Comparison of ENCODE assay signal across 8 cellular contexts in genomic region chr9:97468658-97469448, GRCh38. TPM values are rescaled to one million over a fixed set of nuclear protein-coding genes. Genes with fewer than 3 reads are reported as not detected.
DNase-seq lines count a peak whose midpoint lies in the region; ATAC-seq and TF ChIP-seq lines count a peak whose summit lies in the region.

No MANE protein-coding gene starts in this region.

- no peaks in the 10 kb centered on the region for H4K20me1 ChIP-seq in neural cell (ENCODE audit: insufficient read depth)

- no peaks in the 10 kb centered on the region for H3K27me3 ChIP-seq in neural cell (ENCODE audit: insufficient read depth, low read depth, low read length)
- H3K27me3 ChIP-seq in uterus, result no peaks in the 10 kb centered on the region

- H3K9me3 ChIP-seq in neural cell (ENCODE audit: low read length) (no peaks in the 10 kb centered on the region), uterus (no peaks in the 10 kb centered on the region)

- peak; percentile 86 for ATAC-seq in GM19438 (IDR thresholded peaks at IDR 0.05; ENCODE audit: low read depth, unreplicated experiment)
- peak; percentile 72 for ATAC-seq in HG03439 (IDR thresholded peaks at IDR 0.05; ENCODE audit: unreplicated experiment)

- no peaks in the 10 kb centered on the region for H3K79me2 ChIP-seq in neural cell (replicated peaks; ENCODE audit: insufficient read depth, low read length)

- no peaks in the 10 kb centered on the region for H3K9me2 ChIP-seq in neural cell (ENCODE audit: insufficient read depth, low read length)

- H2AFZ ChIP-seq in neural cell (ENCODE audit: low read depth, low read length), result no peak overlapping the region

- no peaks in the 10 kb centered on the region for H3K4me1 ChIP-seq in uterus

- intact Hi-C loops in uterus (cut with DNase I; ENCODE audit: low total_unique reads), result loop anchor here (5.0 kb wide), 1 partner anchor 148 kb away; no protein-coding TSS in a partner anchor

- H3K27ac ChIP-seq in neural cell (ENCODE audit: low read length) (no peak overlapping the region), uterus (peak overlapping the region; percentile 45 to 71)

- no peak for TF ChIP-seq POLR2A in uterus (IDR thresholded peaks at IDR 0.05)

- no peak overlapping the region for H3K4me2 ChIP-seq in neural cell (ENCODE audit: low read length)

- H3K4me3 ChIP-seq in fibroblast of villous mesenchyme (ENCODE audit: low read depth, low read length), result no peak overlapping the region
- H3K4me3 ChIP-seq in neural cell (ENCODE audit: low read length), result no peak overlapping the region
- no peak overlapping the region for H3K4me3 ChIP-seq in uterus

- no peaks in the 10 kb centered on the region for H3F3A ChIP-seq in neural cell (ENCODE audit: insufficient read depth, low read length, poor library complexity, severe bottlenecking)

- no peak for TF ChIP-seq EP300 in neural cell (conservative IDR thresholded peaks at IDR 0.05; ENCODE audit: poor library complexity, severe bottlenecking)

- H3K9ac ChIP-seq in neural cell (ENCODE audit: low read length), result no peak overlapping the region

- DNase-seq in DMS 273 treated with DMSO at 0.1 percent for 48 hours (lab: John Stamatoyannopoulos, UW) (peak; percentile 20), NCI-H748 (lab: John Stamatoyannopoulos, UW; ENCODE audit: unreplicated experiment) (peak; percentile 49), fibroblast of villous mesenchyme (ENCODE audit: low read depth) (peak; percentile 70), uterus (peak; percentile 80 to 85)
- peak; percentile 38 for DNase-seq in activated T-cell treated with anti-CD3 and anti-CD28 coated beads, Interleukin-2, amount 50 U/mL, for 1 hour

- peak; percentile 86 for TF ChIP-seq CTCF in fibroblast of villous mesenchyme (IDR thresholded peaks at IDR 0.05; ENCODE audit: insufficient read depth, low read depth, low read length)
- TF ChIP-seq CTCF in neural cell (IDR thresholded peaks at IDR 0.05; ENCODE audit: poor library complexity, severe bottlenecking), result peak; percentile 68
- peak; percentile 84 to 95 (median 90) for TF ChIP-seq CTCF in uterus (IDR thresholded peaks at IDR 0.05)

- H3K36me3 ChIP-seq in neural cell (ENCODE audit: insufficient read depth, low read length), result no peaks in the 10 kb centered on the region
- H3K36me3 ChIP-seq in uterus, result no peaks in the 10 kb centered on the region

- TF ChIP-seq RAD21 in neural cell (conservative IDR thresholded peaks at IDR 0.05), result peak; percentile 76

TF ChIP-seq in neural cell, 6 proteins besides CTCF, POLR2A, EP300 and RAD21:
- TF ChIP-seq SMC3 (conservative IDR thresholded peaks at IDR 0.05; ENCODE audit: poor library complexity) (peak; percentile 70), POLR2AphosphoS5 (IDR thresholded peaks at IDR 0.05) (no peak), EZH2 (IDR thresholded peaks at IDR 0.05; ENCODE audit: borderline replicate concordance, insufficient read depth, low read length, poor library complexity, severe bottlenecking) (no peak), MXI1 (conservative IDR thresholded peaks at IDR 0.05; ENCODE audit: poor library complexity, severe bottlenecking) (no peak), TAF1 (IDR thresholded peaks at IDR 0.05; ENCODE audit: low read depth) (no peak)

RNA-seq across cellular contexts. Expression of gene TMOD1, which starts 32.6 kb away (rescaled TPM):
- total RNA-seq in fibroblast of villous mesenchyme, result 0.43 and 0.97 TPM in 2 replicates
- 0.17 and 0.22 TPM in 2 replicates for polyA plus RNA-seq in neural cell
- polyA minus RNA-seq in neural cell, result 0.24 TPM in 1 of 2 replicates, not detected in the other
- total RNA-seq in uterus, result 10 to 100 TPM in 3 of 4 donors, 1 to 10 TPM in 1; 5.9 to 93.7 (median 22.2) TPM

RNA-seq across cellular contexts. Expression of gene TDRD7, which starts 57.0 kb away (rescaled TPM):
- total RNA-seq in fibroblast of villous mesenchyme, result 9.0 and 11.7 TPM in 2 replicates
- 5.7 and 9.7 TPM in 2 replicates for polyA plus RNA-seq in neural cell
- polyA minus RNA-seq in neural cell, result 6.3 and 7.1 TPM in 2 replicates
- total RNA-seq in uterus, result 10 to 100 TPM in 3 of 4 donors, 1 to 10 TPM in 1; 3.6 to 19.4 (median 14.8) TPM

Comparison
In these comparisons a context has a peak if more than half of its experiments do, and no peak if none do; other contexts are left out.
1. DNase-seq: peak in every context shown above with its lines; median percentile 82 in uterus; 70 in fibroblast of villous mesenchyme; 49 in NCI-H748; 38 in activated T-cell treated with anti-CD3 and anti-CD28 coated beads, Interleukin-2, amount 50 U/mL, for 1 hour; 20 in DMS 273 treated with DMSO at 0.1 percent for 48 hours.